ENCODE assay signal across 13 cellular contexts in the genomic region with DNA sequence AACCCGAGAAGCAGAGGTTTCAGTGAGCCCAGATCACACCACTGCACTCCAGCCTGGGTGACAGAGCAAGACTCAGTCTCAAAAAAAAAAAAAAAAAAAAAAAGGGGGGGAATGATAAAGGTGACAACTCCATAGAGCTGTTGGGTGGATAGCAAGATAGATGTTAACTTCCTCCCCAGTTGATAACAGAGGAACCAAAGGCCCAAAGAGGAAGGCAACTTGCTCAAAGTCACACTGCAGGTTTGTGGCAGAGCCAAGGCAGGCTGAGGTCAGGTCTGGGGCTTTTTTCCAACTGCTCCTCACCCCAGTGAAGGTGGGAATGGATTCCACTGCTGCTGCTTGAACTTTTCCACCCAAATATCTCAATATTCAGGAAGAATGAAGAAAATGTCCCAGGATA.
"Had no signal": no experiment of that assay in that cellular context is flagged by ENCODE, and none has a peak within 500 bp of the region (broad histone marks: within the 10 kb centered on the region; RNA-seq: fewer than 3 reads in every experiment).

No MANE protein-coding gene starts in this region.

- DNase-seq: activated CD8-positive, alpha-beta memory T cell treated with anti-CD3 and anti-CD28 coated beads, Interleukin-2, amount 50 U/mL, for 4 hours; activated CD8-positive, alpha-beta T cell treated with anti-CD3 and anti-CD28 coated beads for 36 hours; activated gamma-delta T cell treated with Interleukin-2 at 50 U/mL for 16 hours; activated naive CD8-positive, alpha-beta T cell treated with anti-CD3 and anti-CD28 coated beads, Interleukin-2, amount 10 ng/mL, durations not matched to agents 7 days and 5 days; activated T-cell treated with anti-CD3 and anti-CD28 coated beads, Interleukin-2, amount 50 U/mL, for 72 hours; anterior cingulate cortex; dorsolateral prefrontal cortex; glutamatergic neuron; immature natural killer cell; left colon; naive B cell; retina; tibial artery had no signal

- ATAC-seq: activated CD8-positive, alpha-beta T cell treated with anti-CD3 and anti-CD28 coated beads for 36 hours; activated T-cell treated with anti-CD3 and anti-CD28 coated beads, Interleukin-2, amount 50 U/mL, for 72 hours; left colon had no signal
